8 cellular contexts compared by ENCODE assay signal in the genomic region with DNA sequence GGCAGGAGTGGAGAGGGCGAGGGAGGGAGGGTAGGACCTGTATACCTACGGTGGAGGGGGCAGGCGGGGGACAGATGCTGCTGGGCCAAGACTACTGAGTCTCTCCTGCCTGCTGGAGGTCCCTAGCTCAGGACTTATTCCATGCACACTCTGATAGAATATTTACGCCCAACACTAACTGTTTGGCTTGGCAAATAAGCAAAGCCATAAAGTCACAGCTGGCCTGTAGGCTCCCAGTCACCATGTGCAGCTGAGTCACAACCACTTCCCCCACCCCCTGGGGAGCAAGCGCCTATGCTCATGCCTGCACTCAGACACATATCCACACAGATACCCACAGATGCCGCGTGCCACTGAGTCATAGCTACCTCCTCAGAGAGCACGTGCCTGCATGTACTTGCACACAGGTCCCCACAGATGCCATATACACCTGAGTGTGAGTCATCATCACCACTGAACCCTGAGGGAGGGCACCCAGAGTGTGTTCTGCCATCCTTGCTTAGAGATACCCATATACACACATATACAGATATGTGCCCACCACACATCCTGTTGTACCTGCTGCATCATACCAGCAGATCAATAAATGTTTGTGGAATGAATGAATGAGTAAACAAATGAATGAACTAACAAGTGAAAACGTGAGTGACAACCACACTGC.
DNase-seq lines count a peak whose midpoint lies in the region; ATAC-seq lines count a peak whose summit lies in the region.

No MANE protein-coding gene starts in this region.

- ATAC-seq in left lobe of liver, result no peak

- peak overlapping the region; percentile 96 for H3K27ac ChIP-seq in caudate nucleus (ENCODE audit: low read depth, low read length)

- DNase-seq in EH (ENCODE audit: low read depth) (peak; percentile 100), HCEC 1CT (peak; percentile 100), NCI-H1694 treated with DMSO at 0.1 percent for 48 hours (lab: John Stamatoyannopoulos, UW) (peak; percentile 72), caudate nucleus (lab: John Stamatoyannopoulos, UW) (peak in 54 of 61 donors; percentile 20 to 98 (median 72)), left lobe of liver (ENCODE audit: low spot score) (peak; percentile 53), DMS79 (lab: John Stamatoyannopoulos, UW) (no peak)
- DNase-seq in activated CD4-positive, CD25-positive, alpha-beta regulatory T cell treated with anti-CD3 and anti-CD28 coated beads, Interleukin-2, amount 50 U/mL, for 16 hours (ENCODE audit: low read depth, low spot score), result peak; percentile 81
- DNase-seq in stimulated activated CD4-positive, alpha-beta T cell treated with anti-CD3 and anti-CD28 coated beads, Interleukin-4, amount 100 ng/mL, for 4 hours, result peak; percentile 85 to 99
